Comparison of ENCODE assay signal across 18 cellular contexts in the genomic region with DNA sequence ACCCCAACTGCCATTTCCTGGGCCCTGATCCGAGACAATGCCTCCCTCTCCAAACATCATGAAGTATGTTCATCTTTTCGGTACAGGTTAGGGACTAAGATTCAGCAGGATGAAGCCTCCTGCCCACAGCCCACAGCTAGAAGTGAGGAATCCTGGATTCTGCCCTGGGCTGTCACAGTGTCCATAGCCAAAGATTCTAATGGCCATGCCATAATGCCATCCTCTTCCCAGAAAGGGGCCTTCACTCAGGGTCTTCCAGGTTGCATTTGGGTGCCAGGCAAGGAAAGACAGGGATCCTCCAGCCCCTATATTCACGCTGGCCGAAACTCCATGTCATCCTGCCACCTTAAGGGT. TPM values are rescaled to one million over a fixed set of nuclear protein-coding genes. Genes with fewer than 3 reads are reported as not detected.
A peak's percentile ranks its signal among the peaks of the same experiment; 100 is the strongest.
DNase-seq lines count a peak whose midpoint lies in the region; ATAC-seq, FAIRE-seq and TF ChIP-seq lines count a peak whose summit lies in the region.
"Had no signal": no experiment of that assay in that cellular context is flagged by ENCODE, and none has a peak within 500 bp of the region (broad histone marks: within the 10 kb centered on the region; RNA-seq: fewer than 3 reads in every experiment).

No MANE protein-coding gene starts in this region.

- H4K20me1 ChIP-seq in H1 (replicated peaks in 1 of 2; ENCODE audit: control insufficient read depth in 1 of 2, insufficient read depth in 2 of 2, low read length in 2 of 2) (no peaks in the 10 kb centered on the region), osteoblast (ENCODE audit: insufficient read depth, low read length) (no peaks in the 10 kb centered on the region)

- ATAC-seq in left cardiac atrium (no peak), Right ventricle myocardium inferior (no peak)

- H3K27ac Mint-ChIP-seq in endodermal cell (no peak overlapping the region), glutamatergic neuron (ENCODE audit: unreplicated experiment) (no peak overlapping the region)
- H3K27ac Mint-ChIP-seq: CD8-positive, alpha-beta memory T cell; H9 had no signal

- H3K36me3 Mint-ChIP-seq in endodermal cell (ENCODE audit: low read depth): no peaks in the 10 kb centered on the region
- no peaks in the 10 kb centered on the region for H3K36me3 Mint-ChIP-seq in glutamatergic neuron (ENCODE audit: unreplicated experiment)
- H3K36me3 Mint-ChIP-seq: CD8-positive, alpha-beta memory T cell had no signal

- H3K27ac ChIP-seq in H1 (ENCODE audit: low read depth, low read length) (no peak overlapping the region), osteoblast (ENCODE audit: low read depth, low read length) (no peak overlapping the region), endodermal cell (ENCODE audit: low read depth, low read length) (no peak overlapping the region)
- H3K27ac ChIP-seq: PC-9, SJCRH30 had no signal

- H3K9ac ChIP-seq in H1 (replicated peaks in 1 of 4; ENCODE audit: extremely low read depth in 1 of 4, low read depth in 3 of 4, low read length in 3 of 4): no peak overlapping the region
- no peak overlapping the region for H3K9ac ChIP-seq in endodermal cell (ENCODE audit: extremely low read depth, low read length, poor library complexity, severe bottlenecking)

- no peak overlapping the region for H2BK120ac ChIP-seq in H1 (replicated peaks; ENCODE audit: low read depth, low read length)

- H3K4me3 ChIP-seq in H1 (ENCODE audit: extremely low read depth in 1 of 4, insufficient read depth in 2 of 4, low read depth in 3 of 4, low read length in 4 of 4): no peak overlapping the region
- H3K4me3 ChIP-seq in osteoblast (ENCODE audit: insufficient read depth, low read length): no peak overlapping the region
- no peak overlapping the region for H3K4me3 ChIP-seq in endodermal cell (ENCODE audit: low read length)
- H3K4me3 ChIP-seq: PC-9, SJCRH30 had no signal

- 86% methylated on average over 4 of the region's 4 CpGs; no CpG with 5 or more reads in 1 of the 2 experiments for WGBS in H1 (ENCODE audit: extremely low coverage in 1 of 2, insufficient coverage in 1 of 2, insufficient read length in 1 of 2, insufficient replicate concordance in 2 of 2, low coverage in 1 of 2, low lambda C conversion rate in 2 of 2, missing lambda C conversion rate in 1 of 2), 2 experiments
- 91 to 93% methylated on average over 4 of the region's 4 CpGs for WGBS in endodermal cell (ENCODE audit: insufficient coverage in 1 of 2, insufficient read length in 1 of 2), 2 experiments

- no peak overlapping the region for H3K23ac ChIP-seq in H1 (ENCODE audit: insufficient read length)

- H3K27me3 ChIP-seq in H1 (replicated peaks in 1 of 4; ENCODE audit: control insufficient read depth in 3 of 4, extremely low read depth in 1 of 4, insufficient read depth in 3 of 4, low read length in 3 of 4): peaks cover 0 to 8% (median 0%) of the 10 kb centered on the region in 4 experiments; a peak in 2 of 7 replicates
- H3K27me3 ChIP-seq in osteoblast (ENCODE audit: insufficient read depth, low read length): peaks cover 3% of the 10 kb centered on the region
- H3K27me3 ChIP-seq in endodermal cell (ENCODE audit: control insufficient read depth, insufficient read depth, low read length, poor library complexity, severe bottlenecking): no peaks in the 10 kb centered on the region

- DNase-seq in left cardiac atrium (peak; percentile 3), Right ventricle myocardium inferior (ENCODE audit: missing footprints) (no peak), H1 (ENCODE audit: low read depth in 1 of 2, low spot score in 2 of 2) (no peak), osteoblast (ENCODE audit: insufficient read length, low spot score, missing footprints) (peak; percentile 5), endodermal cell (no peak), glutamatergic neuron (no peak)
- no peak for DNase-seq in stimulated activated CD4-positive, alpha-beta T cell treated with anti-CD3 and anti-CD28 coated beads, Interleukin-4, amount 100 ng/mL, for 24 hours
- DNase-seq: C1 segment of cervical spinal cord, DMS53, H9, KG1, NCI-H1417 treated with DMSO at 0.1 percent for 48 hours, NCI-H2029, NCI-H345, NCI-H524 treated with DMSO at 0.1 percent for 48 hours, PC-9, SJCRH30 had no signal

- TF ChIP-seq POLR2A in H1 (IDR thresholded peaks at IDR 0.05; ENCODE audit: control extremely low read depth in 1 of 2, low read depth in 2 of 2, low read length in 2 of 2): no peak

- no peak overlapping the region for H2BK15ac ChIP-seq in H1 (ENCODE audit: low read length)

- no peaks in the 10 kb centered on the region for H3K79me1 ChIP-seq in H1 (ENCODE audit: low read depth, low read length)

- H2AFZ ChIP-seq in H1 (ENCODE audit: low read length) (no peak overlapping the region), osteoblast (ENCODE audit: low read length) (no peak overlapping the region)
- H2AFZ ChIP-seq: PC-9 had no signal

- H3K4me1 Mint-ChIP-seq in endodermal cell (peaks cover 55% of the 10 kb centered on the region), glutamatergic neuron (ENCODE audit: low read depth, unreplicated experiment) (peaks cover 7% of the 10 kb centered on the region)

- TF ChIP-seq CTCF in H1 (IDR thresholded peaks at IDR 0.05; ENCODE audit: control extremely low read depth in 1 of 3, insufficient read depth in 1 of 3, low read depth in 1 of 3, low read length in 3 of 3) (no peak), osteoblast (IDR thresholded peaks at IDR 0.05; ENCODE audit: extremely low read depth, low read depth, low read length) (no peak), endodermal cell (conservative IDR thresholded peaks at IDR 0.05) (no peak), glutamatergic neuron (IDR thresholded peaks at IDR 0.05; ENCODE audit: partially characterized antibody, unreplicated experiment) (no peak)

- peak overlapping the region; percentile 64; the same call in 1 of the 2 replicates for H2BK12ac ChIP-seq in H1 (ENCODE audit: low read depth, low read length)

- no peak overlapping the region for H4K8ac ChIP-seq in H1 (ENCODE audit: extremely low read depth, insufficient read depth, low read length)

- H3K79me2 ChIP-seq in H1 (ENCODE audit: control insufficient read depth in 1 of 2, insufficient read depth in 2 of 2, low read length in 2 of 2) (no peaks in the 10 kb centered on the region), osteoblast (ENCODE audit: insufficient read depth, low read length) (no peaks in the 10 kb centered on the region)

- no peak overlapping the region for H4K91ac ChIP-seq in H1 (replicated peaks; ENCODE audit: insufficient read length, low read length)

- no peak for TF ChIP-seq RAD21 in H1 (IDR thresholded peaks at IDR 0.05 in 1 of 2, conservative IDR thresholded peaks at IDR 0.05 in 1 of 2; ENCODE audit: low read depth in 2 of 2, low read length in 2 of 2)

- TF ChIP-seq EP300 in H1 (IDR thresholded peaks at IDR 0.05; ENCODE audit: borderline replicate concordance in 1 of 2, low read depth in 2 of 2, low read length in 2 of 2): no peak

- POLR2A ChIA-PET in H1 (lab: Charles Lee; ENCODE audit: partially characterized antibody): no interaction called here

- H2BK20ac ChIP-seq in H1 (ENCODE audit: low read length): 0 out of 2 replicates have a peak overlapping the region, but pooled peaks have one; percentile 22

- no peak overlapping the region for H3K14ac ChIP-seq in H1 (ENCODE audit: insufficient read length)

- no peaks in the 10 kb centered on the region for H3K9me3 ChIP-seq in H1 (ENCODE audit: insufficient read depth in 2 of 2, low read depth in 1 of 2, low read length in 1 of 2)
- no peaks in the 10 kb centered on the region for H3K9me3 ChIP-seq in osteoblast (ENCODE audit: low read depth, low read length)
- no peaks in the 10 kb centered on the region for H3K9me3 ChIP-seq in endodermal cell (ENCODE audit: control insufficient read depth, low read length)
- H3K9me3 ChIP-seq: SJCRH30 had no signal

- no peaks in the 10 kb centered on the region for H3K27me3 Mint-ChIP-seq in endodermal cell (ENCODE audit: insufficient read depth)
- H3K27me3 Mint-ChIP-seq in glutamatergic neuron (ENCODE audit: unreplicated experiment): no peaks in the 10 kb centered on the region
- H3K27me3 Mint-ChIP-seq: CD8-positive, alpha-beta memory T cell had no signal

- H3K9me3 Mint-ChIP-seq in endodermal cell (no peaks in the 10 kb centered on the region), glutamatergic neuron (ENCODE audit: unreplicated experiment) (peaks cover 2% of the 10 kb centered on the region)
- H3K9me3 Mint-ChIP-seq: CD8-positive, alpha-beta memory T cell; H9 had no signal

- peak overlapping the region; percentile 19; the same call in 1 of the 2 replicates for H2BK5ac ChIP-seq in H1 (ENCODE audit: low read depth, low read length)

- H3K4me1 ChIP-seq in H1 (replicated peaks in 1 of 4; ENCODE audit: control insufficient read depth in 3 of 4, insufficient read depth in 4 of 4, low read length in 3 of 4) (peaks cover 0 to 35% (median 19%) of the 10 kb centered on the region in 4 experiments; a peak in 6 of 7 replicates), osteoblast (ENCODE audit: insufficient read depth, low read length) (peaks cover 15% of the 10 kb centered on the region), endodermal cell (ENCODE audit: control insufficient read depth, insufficient read depth, low read length) (peaks cover 42% of the 10 kb centered on the region)
- H3K4me1 ChIP-seq: SJCRH30 had no signal

- 0 out of 2 replicates have a peak overlapping the region, but pooled peaks have one; percentile 67 for H2AK5ac ChIP-seq in H1 (ENCODE audit: low read depth, low read length)

- H3K36me3 ChIP-seq in H1 (ENCODE audit: control insufficient read depth in 2 of 4, insufficient read depth in 4 of 4, low read length in 3 of 4) (no peaks in the 10 kb centered on the region), osteoblast (ENCODE audit: insufficient read depth, low read length) (no peaks in the 10 kb centered on the region), endodermal cell (ENCODE audit: control insufficient read depth, insufficient read depth, low read length) (no peaks in the 10 kb centered on the region)
- H3K36me3 ChIP-seq: SJCRH30 had no signal

- no peak for FAIRE-seq in H1 (lab: Jason Lieb, UNC)

- no peak overlapping the region for H3K56ac ChIP-seq in H1 (replicated peaks; ENCODE audit: insufficient read length, low read depth, low read length)

- no peak overlapping the region for H3K4ac ChIP-seq in H1 (replicated peaks; ENCODE audit: insufficient read length, low read depth, low read length)

- H3K18ac ChIP-seq in H1 (ENCODE audit: extremely low read depth, low read length): 0 out of 2 replicates have a peak overlapping the region, but pooled peaks have one; percentile 38

- CTCF ChIA-PET in H1 (lab: Charles Lee; ENCODE audit: partially characterized antibody): interaction anchor here (0.7 to 2.5 kb wide), 11 partner anchors 10 to 1006 kb away, joined by 3 to 10 read pairs (median 4); no protein-coding TSS in a partner anchor

- H3K4me3 Mint-ChIP-seq in endodermal cell: no peak overlapping the region
- H3K4me3 Mint-ChIP-seq in glutamatergic neuron (ENCODE audit: unreplicated experiment): no peak overlapping the region
- H3K4me3 Mint-ChIP-seq: CD8-positive, alpha-beta memory T cell; H9 had no signal

- H3K4me2 ChIP-seq in H1 (ENCODE audit: insufficient read depth in 1 of 2, low read depth in 2 of 2, low read length in 2 of 2): no peak overlapping the region
- H3K4me2 ChIP-seq in osteoblast (ENCODE audit: insufficient read depth, low read length): no peak overlapping the region
- H3K4me2 ChIP-seq: PC-9 had no signal

- H3K23me2 ChIP-seq in H1 (ENCODE audit: low read depth, low read length): no peaks in the 10 kb centered on the region

- intact Hi-C loops in left cardiac atrium (cut with DNase I): no loop called here
- intact Hi-C loops in Right ventricle myocardium inferior (cut with DNase I): no loop called here

- H4K5ac ChIP-seq in H1 (ENCODE audit: insufficient read length, low read depth, low read length): no peak overlapping the region

RNA-seq across cellular contexts. Expression of a gene that starts 15.7 kb away (rescaled TPM):
- 10 to 100 TPM; 51.4 to 58.0 TPM for total RNA-seq in left cardiac atrium
- total RNA-seq in Right ventricle myocardium inferior: 48.8 TPM
- total RNA-seq in H1 (2021; fragmentation: NEBNext Ultra II Directional; extraction: Animal tissue kit (Norgen Biotek cat#: 25700)): 28.0 and 29.7 TPM in 2 replicates
- polyA plus RNA-seq in H1 (2011; rRNA removed): 8.1 and 17.1 TPM in 2 replicates
- polyA plus RNA-seq in H1 (2011; cell fraction: cytosol; rRNA removed): 7.4 TPM
- 33.0 TPM for polyA plus RNA-seq in H1 (2011; cell fraction: nucleus; rRNA removed)
- 17.4 to 25.1 TPM (median 23.6 TPM) in 4 replicates for polyA plus RNA-seq in H1 (2012, experiment 1 of 2)
- polyA plus RNA-seq in H1 (2012, experiment 2 of 2): 13.4 TPM
- 11.4 TPM for polyA plus RNA-seq in H1 (2013, experiment 1 of 2)
- polyA plus RNA-seq in H1 (2013, experiment 2 of 2): 10.1 TPM
- polyA minus RNA-seq in H1 (2011; rRNA and poly(A)+ RNA removed): 9.1 and 16.3 TPM in 2 replicates
- 19.2 TPM for polyA minus RNA-seq in H1 (2011; cell fraction: cytosol; rRNA and poly(A)+ RNA removed)
- polyA minus RNA-seq in H1 (2011; cell fraction: nucleus; rRNA and poly(A)+ RNA removed): 24.4 TPM
- total RNA-seq in osteoblast: 40.9 and 50.4 TPM in 2 replicates
- 10 to 100 TPM; 65.3 to 67.5 TPM for total RNA-seq in endodermal cell
- 77.5 TPM for polyA plus RNA-seq in endodermal cell (2013, experiment 1 of 2)
- 68.6 TPM for polyA plus RNA-seq in endodermal cell (2013, experiment 2 of 2)
- 230 TPM for total RNA-seq in glutamatergic neuron (ENCODE audit: unreplicated experiment)

Comparison
In these comparisons a context has a peak if more than half of its experiments do, and no peak if none do; other contexts are left out.
1. DNase-seq: peak in left cardiac atrium (single experiment) and osteoblast (single experiment); none in Right ventricle myocardium inferior (single experiment), H1 (0 of 2), endodermal cell (single experiment), glutamatergic neuron (single experiment) and stimulated activated CD4-positive, alpha-beta T cell treated with anti-CD3 and anti-CD28 coated beads, Interleukin-4, amount 100 ng/mL, for 24 hours (single experiment).